ENCODE assay signal across 8 cellular contexts in genomic region chr7:71752171-71752935, GRCh38.
DNase-seq lines count a peak whose midpoint lies in the region; ATAC-seq and TF ChIP-seq lines count a peak whose summit lies in the region.

No MANE protein-coding gene starts in this region.

- H3K79me2 ChIP-seq in DND-41 (ENCODE audit: insufficient read depth, low read length) (no peaks in the 10 kb centered on the region), neural progenitor cell (ENCODE audit: low read depth) (no peaks in the 10 kb centered on the region)

- peak; percentile 89 for ATAC-seq in DND-41 (ENCODE audit: insufficient read depth, low read depth)
- ATAC-seq in gastrocnemius medialis = no peak
- no peak for ATAC-seq in GM19397 (IDR thresholded peaks at IDR 0.05; ENCODE audit: unreplicated experiment)

- intact Hi-C loops in activated CD4-positive, alpha-beta T cell treated with anti-CD3 and anti-CD28 coated beads, Interleukin-2, amount 10 ng/mL, durations not matched to agents 24 days and 14 days (cut with micrococcal nuclease) = no loop called here
- intact Hi-C loops in gastrocnemius medialis (cut with DNase I; ENCODE audit: low total_unique reads) = no loop called here

- H3K4me2 ChIP-seq in DND-41 (ENCODE audit: insufficient read depth, low read length) = no peak overlapping the region
- H3K4me2 ChIP-seq in neural progenitor cell = peak overlapping the region; percentile 75

- H3K4me1 ChIP-seq in DND-41 (ENCODE audit: insufficient read depth, low read length) (peaks cover 8% of the 10 kb centered on the region), HUES64 (ENCODE audit: insufficient read depth, low read length) (peaks cover 3% of the 10 kb centered on the region; the same call in 1 of the 2 replicates), neural progenitor cell (no peaks in the 10 kb centered on the region), gastrocnemius medialis (no peaks in the 10 kb centered on the region)

- WGBS in HUES64 = 14% methylated on average over 43 of the region's 43 CpGs

- no peaks in the 10 kb centered on the region; the same call in 1 of the 2 replicates for H3K36me3 ChIP-seq in DND-41 (ENCODE audit: insufficient read depth, low read length)
- H3K36me3 ChIP-seq in HUES64 (ENCODE audit: insufficient read depth, low read length) = no peaks in the 10 kb centered on the region
- no peaks in the 10 kb centered on the region for H3K36me3 ChIP-seq in neural progenitor cell
- H3K36me3 ChIP-seq in gastrocnemius medialis = no peaks in the 10 kb centered on the region

- H3K9ac ChIP-seq in DND-41 (ENCODE audit: low read depth, low read length) (no peak overlapping the region), HUES64 (ENCODE audit: low read depth, low read length) (0 out of 2 replicates have a peak overlapping the region, but pooled peaks have one; percentile 35), neural progenitor cell (no peak overlapping the region)

- no peaks in the 10 kb centered on the region for H3K36me3 Mint-ChIP-seq in activated CD4-positive, alpha-beta T cell treated with anti-CD3 and anti-CD28 coated beads, Interleukin-2, amount 10 ng/mL, durations not matched to agents 24 days and 14 days (ENCODE audit: low read depth)
- H3K36me3 Mint-ChIP-seq in neural progenitor cell = peaks cover 3% of the 10 kb centered on the region

- H3K27me3 Mint-ChIP-seq in activated CD4-positive, alpha-beta T cell treated with anti-CD3 and anti-CD28 coated beads, Interleukin-2, amount 10 ng/mL, durations not matched to agents 24 days and 14 days = no peaks in the 10 kb centered on the region
- peaks cover 13% of the 10 kb centered on the region for H3K27me3 Mint-ChIP-seq in neural progenitor cell (ENCODE audit: insufficient read depth, low read depth)

- no peak overlapping the region for H3K27ac Mint-ChIP-seq in activated CD4-positive, alpha-beta T cell treated with anti-CD3 and anti-CD28 coated beads, Interleukin-2, amount 10 ng/mL, durations not matched to agents 24 days and 14 days
- no peak overlapping the region for H3K27ac Mint-ChIP-seq in neural progenitor cell

- H3K4me1 Mint-ChIP-seq in activated CD4-positive, alpha-beta T cell treated with anti-CD3 and anti-CD28 coated beads, Interleukin-2, amount 10 ng/mL, durations not matched to agents 24 days and 14 days = no peaks in the 10 kb centered on the region
- peaks cover 9% of the 10 kb centered on the region for H3K4me1 Mint-ChIP-seq in neural progenitor cell

- DNase-seq in DND-41 (peak; percentile 57), fibroblast of pulmonary artery (ENCODE audit: low read depth) (peak; percentile 22), neural progenitor cell (ENCODE audit: low spot score) (peak; percentile 88), gastrocnemius medialis (no peak)
- peak; percentile 81 for DNase-seq in activated CD4-positive, alpha-beta T cell treated with anti-CD3 and anti-CD28 coated beads, Interleukin-2, amount 10 ng/mL, durations not matched to agents 24 days and 14 days
- no peak for DNase-seq in activated effector memory CD4-positive, alpha-beta T cell treated with anti-CD3 and anti-CD28 coated beads, Interleukin-2, amount 50 U/mL, for 16 hours

- H2AFZ ChIP-seq in DND-41 (ENCODE audit: low read depth, low read length) = no peak overlapping the region
- peak overlapping the region; percentile 66 for H2AFZ ChIP-seq in neural progenitor cell (replicated peaks)

- H4K20me1 ChIP-seq in DND-41 (ENCODE audit: insufficient read depth, low read length) = no peaks in the 10 kb centered on the region
- no peaks in the 10 kb centered on the region for H4K20me1 ChIP-seq in neural progenitor cell (ENCODE audit: low read depth)

- TF ChIP-seq POLR2A in gastrocnemius medialis (IDR thresholded peaks at IDR 0.05) = no peak

- peaks cover 5% of the 10 kb centered on the region for H3K9me3 Mint-ChIP-seq in activated CD4-positive, alpha-beta T cell treated with anti-CD3 and anti-CD28 coated beads, Interleukin-2, amount 10 ng/mL, durations not matched to agents 24 days and 14 days
- H3K9me3 Mint-ChIP-seq in neural progenitor cell = peaks cover 20% of the 10 kb centered on the region

- H3F3A ChIP-seq in neural progenitor cell (ENCODE audit: low read depth) = no peaks in the 10 kb centered on the region

- TF ChIP-seq CTCF in DND-41 (IDR thresholded peaks at IDR 0.05; ENCODE audit: borderline replicate concordance, extremely low read depth, low read length, poor library complexity, severe bottlenecking) (peak; percentile 43), fibroblast of pulmonary artery (IDR thresholded peaks at IDR 0.05; ENCODE audit: low read length, missing control alignments) (peak; percentile 24), neural progenitor cell (IDR thresholded peaks at IDR 0.05) (peak; percentile 87), gastrocnemius medialis (IDR thresholded peaks at IDR 0.05 in 4 of 5, conservative IDR thresholded peaks at IDR 0.05 in 1 of 5) (peak in 2 of 5 experiments; percentile 14 to 22)

- H3K27ac ChIP-seq in DND-41 (ENCODE audit: low read length) = no peak overlapping the region
- H3K27ac ChIP-seq in HUES64 (ENCODE audit: low read depth, low read length) = no peak overlapping the region
- H3K27ac ChIP-seq in neural progenitor cell = no peak overlapping the region
- no peak overlapping the region for H3K27ac ChIP-seq in gastrocnemius medialis

- H3K9me3 ChIP-seq in DND-41 (ENCODE audit: insufficient read depth, low read length, severe bottlenecking) (peaks cover 21% of the 10 kb centered on the region), HUES64 (ENCODE audit: insufficient read depth, low read depth, low read length) (no peaks in the 10 kb centered on the region), neural progenitor cell (ENCODE audit: low read depth) (no peaks in the 10 kb centered on the region), gastrocnemius medialis (no peaks in the 10 kb centered on the region)

- H3K27me3 ChIP-seq in DND-41 (ENCODE audit: insufficient read depth, low read length, poor library complexity) (no peaks in the 10 kb centered on the region), HUES64 (ENCODE audit: insufficient read depth, low read length) (peaks cover 15% of the 10 kb centered on the region), neural progenitor cell (peaks cover 23% of the 10 kb centered on the region), gastrocnemius medialis (peaks cover 5 to 29% (median 13%) of the 10 kb centered on the region in 3 donors)

- no peak overlapping the region for H3K4me3 ChIP-seq in DND-41 (ENCODE audit: low read depth in 1 of 2, low read length in 2 of 2)
- H3K4me3 ChIP-seq in HUES64 (ENCODE audit: low read length) = peak overlapping the region; percentile 53
- no peak overlapping the region for H3K4me3 ChIP-seq in fibroblast of pulmonary artery (replicated peaks; ENCODE audit: low read depth, low read length)
- H3K4me3 ChIP-seq in neural progenitor cell = peak overlapping the region; percentile 34
- no peak overlapping the region for H3K4me3 ChIP-seq in gastrocnemius medialis

- in situ Hi-C loops in gastrocnemius medialis (cut with MboI; ENCODE audit: low sequenced_read_pairs in 4 of 4) = no loop called here

- no peak overlapping the region for H3K4me3 Mint-ChIP-seq in activated CD4-positive, alpha-beta T cell treated with anti-CD3 and anti-CD28 coated beads, Interleukin-2, amount 10 ng/mL, durations not matched to agents 24 days and 14 days
- no peak overlapping the region for H3K4me3 Mint-ChIP-seq in neural progenitor cell

Comparison
In these comparisons a context has a peak if more than half of its experiments do, and no peak if none do; other contexts are left out.
1. DNase-seq: peak in DND-41 (single experiment), activated CD4-positive, alpha-beta T cell treated with anti-CD3 and anti-CD28 coated beads, Interleukin-2, amount 10 ng/mL, durations not matched to agents 24 days and 14 days (single experiment), fibroblast of pulmonary artery (single experiment) and neural progenitor cell (single experiment); none in gastrocnemius medialis (0 of 2) and activated effector memory CD4-positive, alpha-beta T cell treated with anti-CD3 and anti-CD28 coated beads, Interleukin-2, amount 50 U/mL, for 16 hours (single experiment).
2. H3K4me3 ChIP-seq: peak in HUES64 (single experiment) and neural progenitor cell (single experiment); none in DND-41 (0 of 2), fibroblast of pulmonary artery (single experiment) and gastrocnemius medialis (0 of 4).